ENCODE assay signal across 15 cellular contexts in the genomic region with DNA sequence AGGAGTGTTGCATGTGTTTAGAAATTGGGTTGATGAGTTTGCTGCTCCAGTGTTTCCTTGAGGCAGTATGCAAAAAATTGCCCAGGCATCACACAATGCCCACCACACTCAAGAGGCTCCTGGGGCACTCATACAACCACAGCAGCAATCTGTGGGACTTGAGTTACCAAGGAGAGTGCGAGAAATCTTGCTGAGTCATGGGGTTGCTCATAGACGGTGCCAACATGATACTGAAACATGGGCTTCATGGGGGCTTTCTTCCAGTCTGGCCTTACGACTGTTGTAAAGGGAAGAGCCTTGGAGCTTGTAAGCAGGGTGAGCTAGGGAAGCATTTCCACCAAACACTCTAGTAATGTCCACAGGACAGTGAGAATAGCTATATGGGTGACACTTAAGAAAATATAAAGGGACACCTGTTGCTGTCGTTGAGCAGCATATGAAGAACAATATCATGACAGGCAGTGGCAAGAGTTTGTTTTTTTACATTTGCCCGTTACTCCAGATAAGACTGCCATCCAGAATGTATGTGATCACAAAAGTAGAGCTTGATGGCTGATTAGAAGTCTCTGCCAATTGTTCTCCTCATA.
A peak's percentile ranks its signal among the peaks of the same experiment; 100 is the strongest.
DNase-seq lines count a peak whose midpoint lies in the region; ATAC-seq, FAIRE-seq and TF ChIP-seq lines count a peak whose summit lies in the region.
"Had no signal": no experiment of that assay in that cellular context is flagged by ENCODE, and none has a peak within 500 bp of the region (broad histone marks: within the 10 kb centered on the region; RNA-seq: fewer than 3 reads in every experiment).

No MANE protein-coding gene starts in this region.

- H3K4ac ChIP-seq in IMR-90 (ENCODE audit: low read depth, low read length) (no peak overlapping the region), H1 (replicated peaks; ENCODE audit: insufficient read length, low read depth, low read length) (no peak overlapping the region)

- peaks cover 15 to 21% of the 10 kb centered on the region in 2 donors for H3K27me3 Mint-ChIP-seq in natural killer cell treated with Interleukin-12 subunit alpha and Interleukin-12 subunit beta and Interleukin-15 and Interleukin-18, amount 100 ng/mL, for 72 hours
- H3K27me3 Mint-ChIP-seq: CD4-positive, CD25-positive, alpha-beta regulatory T cell had no signal

- H4K8ac ChIP-seq in IMR-90 (ENCODE audit: low read depth in 2 of 2, low read length in 2 of 2) (no peak overlapping the region), H1 (ENCODE audit: extremely low read depth, insufficient read depth, low read length) (no peak overlapping the region)

- H3K4me1 ChIP-seq in IMR-90 (ENCODE audit: control insufficient read depth, insufficient read depth, low read length): no peaks in the 10 kb centered on the region
- peaks cover 0 to 5% (median 2%) of the 10 kb centered on the region in 4 experiments; a peak in 2 of 7 replicates for H3K4me1 ChIP-seq in H1 (replicated peaks in 1 of 4; ENCODE audit: control insufficient read depth in 3 of 4, insufficient read depth in 4 of 4, low read length in 3 of 4)
- no peaks in the 10 kb centered on the region for H3K4me1 ChIP-seq in MM.1S (ENCODE audit: low read length)
- H3K4me1 ChIP-seq: BLaER1 treated with 17β-estradiol and CSF1 and Interleukin-3, amounts not matched to agents 10 nM and 100 nM; HAP-1 had no signal

- no peak overlapping the region for H2BK5ac ChIP-seq in IMR-90 (ENCODE audit: low read depth, low read length, poor library complexity, severe bottlenecking)
- no peak overlapping the region for H2BK5ac ChIP-seq in H1 (ENCODE audit: low read depth, low read length)

- POLR2A ChIA-PET in IMR-90 (lab: Charles Lee; ENCODE audit: unreplicated experiment): no interaction called here
- POLR2A ChIA-PET in H1 (lab: Charles Lee; ENCODE audit: partially characterized antibody): no interaction called here

- H2AFZ ChIP-seq in IMR-90 (replicated peaks; ENCODE audit: low read length, poor library complexity) (no peak overlapping the region), H1 (ENCODE audit: low read length) (no peak overlapping the region), MM.1S (ENCODE audit: low read length) (no peak overlapping the region)
- H2AFZ ChIP-seq: GM23248 had no signal

- no peak overlapping the region for H2AK9ac ChIP-seq in IMR-90 (replicated peaks; ENCODE audit: low read depth, low read length, poor library complexity)

- in situ Hi-C loops in IMR-90 (cut with MboI; ENCODE audit: low sequenced_read_pairs): no loop called here

- H3K18ac ChIP-seq in IMR-90 (ENCODE audit: low read depth, low read length): no peak overlapping the region
- H3K18ac ChIP-seq in H1 (ENCODE audit: extremely low read depth, low read length): no peak overlapping the region

- no CpG with 5 or more reads among the region's 5 CpGs for WGBS in IMR-90 (ENCODE audit: extremely low coverage in 2 of 2, insufficient read length in 1 of 2), 2 experiments
- WGBS in H1 (ENCODE audit: extremely low coverage in 1 of 2, insufficient coverage in 1 of 2, insufficient read length in 1 of 2, insufficient replicate concordance in 2 of 2, low coverage in 1 of 2, low lambda C conversion rate in 2 of 2, missing lambda C conversion rate in 1 of 2), 2 experiments: 92% methylated on average over 5 of the region's 5 CpGs; no CpG with 5 or more reads in 1 of the 2 experiments

- H4K5ac ChIP-seq in IMR-90 (ENCODE audit: low read depth, low read length) (no peak overlapping the region), H1 (ENCODE audit: insufficient read length, low read depth, low read length) (no peak overlapping the region)

- H3K4me3 ChIP-seq in GM12865 (ENCODE audit: low read depth, low read length) (no peak overlapping the region), IMR-90 (ENCODE audit: insufficient read depth, low read depth, low read length) (no peak overlapping the region), H1 (ENCODE audit: extremely low read depth in 1 of 4, insufficient read depth in 2 of 4, low read depth in 3 of 4, low read length in 4 of 4) (no peak overlapping the region), MM.1S (ENCODE audit: low read length) (no peak overlapping the region)
- H3K4me3 ChIP-seq: BLaER1 treated with 17β-estradiol and CSF1 and Interleukin-3, amounts not matched to agents 10 nM and 100 nM; GM23248; HAP-1 had no signal

- no peak overlapping the region for H3K27ac ChIP-seq in IMR-90 (ENCODE audit: insufficient read depth, low read length)
- no peak overlapping the region for H3K27ac ChIP-seq in H1 (ENCODE audit: low read depth, low read length)
- H3K27ac ChIP-seq in MM.1S (ENCODE audit: low read length): no peak overlapping the region
- H3K27ac ChIP-seq: BLaER1 treated with 17β-estradiol and CSF1 and Interleukin-3, amounts not matched to agents 10 nM and 100 nM; GM23248 had no signal

- H3K4me3 Mint-ChIP-seq in natural killer cell treated with Interleukin-12 subunit alpha and Interleukin-12 subunit beta and Interleukin-15 and Interleukin-18, amount 100 ng/mL, for 72 hours: no peak overlapping the region
- H3K4me3 Mint-ChIP-seq: CD4-positive, CD25-positive, alpha-beta regulatory T cell; HFFc6 had no signal

- H3K79me2 ChIP-seq in H1 (ENCODE audit: control insufficient read depth in 1 of 2, insufficient read depth in 2 of 2, low read length in 2 of 2) (no peaks in the 10 kb centered on the region), MM.1S (ENCODE audit: low read length) (no peaks in the 10 kb centered on the region)

- H3K9me1 ChIP-seq in IMR-90 (ENCODE audit: insufficient read depth, low read length): no peaks in the 10 kb centered on the region

- H2BK20ac ChIP-seq in IMR-90 (ENCODE audit: low read depth, low read length) (no peak overlapping the region), H1 (ENCODE audit: low read length) (no peak overlapping the region)

- no peaks in the 10 kb centered on the region for H3K36me3 Mint-ChIP-seq in natural killer cell treated with Interleukin-12 subunit alpha and Interleukin-12 subunit beta and Interleukin-15 and Interleukin-18, amount 100 ng/mL, for 72 hours
- H3K36me3 Mint-ChIP-seq: CD4-positive, CD25-positive, alpha-beta regulatory T cell had no signal

- H3K14ac ChIP-seq in IMR-90 (replicated peaks; ENCODE audit: low read depth, low read length): no peak overlapping the region
- H3K14ac ChIP-seq in H1 (ENCODE audit: insufficient read length): no peak overlapping the region

- H2AK5ac ChIP-seq in IMR-90 (ENCODE audit: low read depth, low read length) (no peak overlapping the region), H1 (ENCODE audit: low read depth, low read length) (no peak overlapping the region)

- no peaks in the 10 kb centered on the region for H3K79me1 ChIP-seq in IMR-90 (ENCODE audit: low read depth in 1 of 2, low read length in 2 of 2)
- H3K79me1 ChIP-seq in H1 (ENCODE audit: low read depth, low read length): no peaks in the 10 kb centered on the region

- H3K9ac ChIP-seq in IMR-90 (ENCODE audit: low read depth, low read length): no peak overlapping the region
- no peak overlapping the region for H3K9ac ChIP-seq in H1 (replicated peaks in 1 of 4; ENCODE audit: extremely low read depth in 1 of 4, low read depth in 3 of 4, low read length in 3 of 4)
- H3K9ac ChIP-seq in MM.1S (ENCODE audit: low read length): no peak overlapping the region
- H3K9ac ChIP-seq: BLaER1 treated with 17β-estradiol and CSF1 and Interleukin-3, amounts not matched to agents 10 nM and 100 nM; GM23248 had no signal

- DNase-seq in GM12865 (ENCODE audit: low read depth) (peak; percentile 20), IMR-90 (no peak), H1 (ENCODE audit: low read depth in 1 of 2, low spot score in 2 of 2) (no peak), MM.1S (no peak)
- DNase-seq in natural killer cell treated with Interleukin-12 subunit alpha and Interleukin-12 subunit beta and Interleukin-15 and Interleukin-18, amount 100 ng/mL, for 72 hours (ENCODE audit: low spot score): no peak
- DNase-seq: ACHN; CD4-positive, CD25-positive, alpha-beta regulatory T cell; DMS53; GM23248; HFFc6; KG1 had no signal

- BruUV-seq in IMR-90 (replicated peaks; lab: Mats Ljungman, UMichigan): no TSS peak

- no peaks in the 10 kb centered on the region for H3K9me3 Mint-ChIP-seq in natural killer cell treated with Interleukin-12 subunit alpha and Interleukin-12 subunit beta and Interleukin-15 and Interleukin-18, amount 100 ng/mL, for 72 hours
- H3K9me3 Mint-ChIP-seq: HFFc6 had no signal

- H3K36me3 ChIP-seq in IMR-90 (ENCODE audit: control insufficient read depth, insufficient read depth, low read length) (no peaks in the 10 kb centered on the region), H1 (ENCODE audit: control insufficient read depth in 2 of 4, insufficient read depth in 4 of 4, low read length in 3 of 4) (no peaks in the 10 kb centered on the region), MM.1S (replicated peaks; ENCODE audit: insufficient read depth, low read length) (no peaks in the 10 kb centered on the region)
- H3K36me3 ChIP-seq: BLaER1 treated with 17β-estradiol and CSF1 and Interleukin-3, amounts not matched to agents 10 nM and 100 nM; HAP-1 had no signal

- no peak for FAIRE-seq in H1 (lab: Jason Lieb, UNC)
- FAIRE-seq: GM12891 had no signal

- H2BK15ac ChIP-seq in IMR-90 (ENCODE audit: low read depth, low read length) (no peak overlapping the region), H1 (ENCODE audit: low read length) (no peak overlapping the region)

- H3K27ac Mint-ChIP-seq in natural killer cell treated with Interleukin-12 subunit alpha and Interleukin-12 subunit beta and Interleukin-15 and Interleukin-18, amount 100 ng/mL, for 72 hours: no peak overlapping the region
- H3K27ac Mint-ChIP-seq: CD4-positive, CD25-positive, alpha-beta regulatory T cell; HFFc6 had no signal

- H3K4me2 ChIP-seq in IMR-90 (ENCODE audit: low read depth, low read length): no peak overlapping the region
- no peak overlapping the region for H3K4me2 ChIP-seq in H1 (ENCODE audit: insufficient read depth in 1 of 2, low read depth in 2 of 2, low read length in 2 of 2)
- no peak overlapping the region for H3K4me2 ChIP-seq in MM.1S (ENCODE audit: low read depth, low read length)
- H3K4me2 ChIP-seq: BLaER1 treated with 17β-estradiol and CSF1 and Interleukin-3, amounts not matched to agents 10 nM and 100 nM had no signal

- H3K56ac ChIP-seq in IMR-90 (ENCODE audit: extremely low read depth, insufficient read depth, low read length) (no peak overlapping the region), H1 (replicated peaks; ENCODE audit: insufficient read length, low read depth, low read length) (no peak overlapping the region)

- H4K20me1 ChIP-seq in IMR-90 (ENCODE audit: insufficient read depth, low read length): no peaks in the 10 kb centered on the region
- H4K20me1 ChIP-seq in H1 (replicated peaks in 1 of 2; ENCODE audit: control insufficient read depth in 1 of 2, insufficient read depth in 2 of 2, low read length in 2 of 2): no peaks in the 10 kb centered on the region
- H4K20me1 ChIP-seq in MM.1S (ENCODE audit: insufficient read depth, low read length): no peaks in the 10 kb centered on the region
- H4K20me1 ChIP-seq: BLaER1 treated with 17β-estradiol and CSF1 and Interleukin-3, amounts not matched to agents 10 nM and 100 nM had no signal

- TF ChIP-seq EP300 in H1 (IDR thresholded peaks at IDR 0.05; ENCODE audit: borderline replicate concordance in 1 of 2, low read depth in 2 of 2, low read length in 2 of 2): no peak

- no peaks in the 10 kb centered on the region for H3F3A ChIP-seq in MM.1S (ENCODE audit: insufficient read depth, low read length)

- CTCF ChIA-PET in IMR-90 (lab: Yijun Ruan, JAX) (no interaction called here), H1 (lab: Charles Lee; ENCODE audit: partially characterized antibody) (interaction anchor here (0.7 to 9.1 kb wide), 10 partner anchors 9 to 349 kb away, joined by 3 to 130 read pairs (median 6); no protein-coding TSS in a partner anchor)

- ATAC-seq in IMR-90 (ENCODE audit: low read depth) (no peak), HG02642 (IDR thresholded peaks at IDR 0.05; ENCODE audit: poor library complexity, unreplicated experiment) (no peak)
- ATAC-seq in natural killer cell treated with Interleukin-12 subunit alpha and Interleukin-12 subunit beta and Interleukin-15 and Interleukin-18, amount 100 ng/mL, for 72 hours: no peak

- peaks cover 21% of the 10 kb centered on the region for H3K9me3 ChIP-seq in IMR-90 (ENCODE audit: control insufficient read depth, insufficient read depth, low read length)
- no peaks in the 10 kb centered on the region for H3K9me3 ChIP-seq in H1 (ENCODE audit: insufficient read depth in 2 of 2, low read depth in 1 of 2, low read length in 1 of 2)
- no peaks in the 10 kb centered on the region for H3K9me3 ChIP-seq in MM.1S (replicated peaks; ENCODE audit: insufficient read depth, low read length)
- H3K9me3 ChIP-seq: BLaER1 treated with 17β-estradiol and CSF1 and Interleukin-3, amounts not matched to agents 10 nM and 100 nM; HAP-1 had no signal

- H3K27me3 ChIP-seq in IMR-90 (ENCODE audit: control insufficient read depth, insufficient read depth, low read length) (no peaks in the 10 kb centered on the region), H1 (replicated peaks in 1 of 4; ENCODE audit: control insufficient read depth in 3 of 4, extremely low read depth in 1 of 4, insufficient read depth in 3 of 4, low read length in 3 of 4) (no peaks in the 10 kb centered on the region; a peak in 1 of 7 replicates), MM.1S (replicated peaks; ENCODE audit: insufficient read depth, low read length) (no peaks in the 10 kb centered on the region)
- H3K27me3 ChIP-seq: BLaER1 treated with 17β-estradiol and CSF1 and Interleukin-3, amounts not matched to agents 10 nM and 100 nM had no signal

- H2BK12ac ChIP-seq in H1 (ENCODE audit: low read depth, low read length): no peak overlapping the region; the same call in 1 of the 2 replicates

- TF ChIP-seq RAD21 in IMR-90 (IDR thresholded peaks at IDR 0.05; ENCODE audit: low read length) (no peak), H1 (IDR thresholded peaks at IDR 0.05 in 1 of 2, conservative IDR thresholded peaks at IDR 0.05 in 1 of 2; ENCODE audit: low read depth in 2 of 2, low read length in 2 of 2) (no peak)

- TF ChIP-seq POLR2A in IMR-90 (IDR thresholded peaks at IDR 0.05; ENCODE audit: low read depth, low read length): no peak
- TF ChIP-seq POLR2A in H1 (IDR thresholded peaks at IDR 0.05; ENCODE audit: control extremely low read depth in 1 of 2, low read depth in 2 of 2, low read length in 2 of 2): no peak

- H2BK120ac ChIP-seq in IMR-90 (ENCODE audit: low read depth, low read length) (no peak overlapping the region), H1 (replicated peaks; ENCODE audit: low read depth, low read length) (no peak overlapping the region)

- no peaks in the 10 kb centered on the region; the same call in 1 of the 2 replicates for H3K23me2 ChIP-seq in H1 (ENCODE audit: low read depth, low read length)

- H3K23ac ChIP-seq in IMR-90 (ENCODE audit: low read depth, low read length) (no peak overlapping the region), H1 (ENCODE audit: insufficient read length) (no peak overlapping the region)

- intact Hi-C loops in IMR-90 (cut with micrococcal nuclease): no loop called here

- H4K91ac ChIP-seq in IMR-90 (ENCODE audit: insufficient read depth, low read depth, low read length) (no peak overlapping the region), H1 (replicated peaks; ENCODE audit: insufficient read length, low read length) (no peak overlapping the region)

- H3K4me1 Mint-ChIP-seq in natural killer cell treated with Interleukin-12 subunit alpha and Interleukin-12 subunit beta and Interleukin-15 and Interleukin-18, amount 100 ng/mL, for 72 hours (ENCODE audit: low read depth in 2 of 2): no peaks in the 10 kb centered on the region
- H3K4me1 Mint-ChIP-seq: CD4-positive, CD25-positive, alpha-beta regulatory T cell had no signal

- dilution Hi-C loops in IMR-90 (cut with HindIII; ENCODE audit: low sequenced_read_pairs, unreplicated experiment): no loop called here

- no peaks in the 10 kb centered on the region for H3K9me2 ChIP-seq in MM.1S (replicated peaks; ENCODE audit: insufficient read depth, low read length)

- TF ChIP-seq CTCF in GM12865 (IDR thresholded peaks at IDR 0.05; ENCODE audit: insufficient read depth, low read depth, low read length, missing control alignments) (no peak), IMR-90 (conservative IDR thresholded peaks at IDR 0.05; ENCODE audit: low read depth, low read length) (no peak), H1 (IDR thresholded peaks at IDR 0.05; ENCODE audit: control extremely low read depth in 1 of 3, insufficient read depth in 1 of 3, low read depth in 1 of 3, low read length in 3 of 3) (no peak), MM.1S (IDR thresholded peaks at IDR 0.05; ENCODE audit: low read length) (no peak)
